In genomic region chr17:347309-347708, GRCh38 we compare ENCODE assay signal across 18 cellular contexts. TPM values are rescaled to one million over a fixed set of nuclear protein-coding genes. Genes with fewer than 3 reads are reported as not detected.
DNase-seq lines count a peak whose midpoint lies in the region; ATAC-seq, FAIRE-seq and TF ChIP-seq lines count a peak whose summit lies in the region.
"Had no signal": no experiment of that assay in that cellular context is flagged by ENCODE, and none has a peak within 500 bp of the region (broad histone marks: within the 10 kb centered on the region; RNA-seq: fewer than 3 reads in every experiment).

No MANE protein-coding gene starts in this region.

- no peak overlapping the region for H3K4me3 Mint-ChIP-seq in T-helper 17 cell
- H3K4me3 Mint-ChIP-seq: CD8-positive, alpha-beta memory T cell had no signal

- peaks cover 8% of the 10 kb centered on the region for H3K36me3 Mint-ChIP-seq in T-helper 17 cell (ENCODE audit: low read depth)

- no peak overlapping the region for H2AFZ ChIP-seq in HepG2 (ENCODE audit: low read length)

- DNase-seq in right lobe of liver (peak in 2 of 3 donors; percentile 17 to 33), HepG2 (ENCODE audit: low spot score) (no peak), islet precursor cell (peak; percentile 49), gastrocnemius medialis (no peak), HuH-7 (ENCODE audit: low spot score) (no peak), ACHN (no peak), T-helper 17 cell (no peak)
- DNase-seq: BE2C; CD8-positive, alpha-beta memory T cell; DMS 273 treated with DMSO at 0.1 percent for 48 hours; H7; NCI-H1092 treated with DMSO at 0.1 percent for 48 hours; NCI-H1694 treated with DMSO at 0.1 percent for 48 hours; NCI-H446; NCI-H82; Peyer's patch; SHP77 had no signal

- H3K4me3 ChIP-seq in right lobe of liver (no peak overlapping the region), HepG2 (replicated peaks in 1 of 3; ENCODE audit: insufficient read depth in 1 of 3, low read depth in 2 of 3, low read length in 3 of 3) (no peak overlapping the region), gastrocnemius medialis (no peak overlapping the region)
- H3K4me3 ChIP-seq: Peyer's patch had no signal

- POLR2A ChIA-PET in HepG2 (lab: Yijun Ruan, JAX): no interaction called here

- H3K4me1 ChIP-seq in right lobe of liver: peaks cover 0 to 48% (median 26%) of the 10 kb centered on the region in 4 donors
- peaks cover 57% of the 10 kb centered on the region for H3K4me1 ChIP-seq in HepG2 (ENCODE audit: insufficient read depth, low read length)
- H3K4me1 ChIP-seq in gastrocnemius medialis: peaks cover 27 to 29% of the 10 kb centered on the region in 2 donors
- H3K4me1 ChIP-seq: BE2C had no signal

- H3K27me3 ChIP-seq in right lobe of liver (no peaks in the 10 kb centered on the region), HepG2 (ENCODE audit: control insufficient read depth in 1 of 2, insufficient read depth in 2 of 2, low read length in 2 of 2) (no peaks in the 10 kb centered on the region), gastrocnemius medialis (no peaks in the 10 kb centered on the region)
- H3K27me3 ChIP-seq: BE2C, Peyer's patch had no signal

- no peak for FAIRE-seq in HepG2 (lab: Jason Lieb, UNC)

- CTCF ChIA-PET in HepG2 (lab: Yijun Ruan, JAX; ENCODE audit: low intra/inter-chr PET ratio, low total read pairs): interaction anchor here (1.4 kb wide), 1 partner anchor 203 kb away, joined by 3 read pairs; no protein-coding TSS in a partner anchor

- TF ChIP-seq EP300 in HepG2 (IDR thresholded peaks at IDR 0.05; ENCODE audit: low read depth in 2 of 2, low read length in 2 of 2): no peak
- TF ChIP-seq EP300 in HepG2 (CRISPR knock-in tag; IDR thresholded peaks at IDR 0.05; ENCODE audit: borderline replicate concordance): no peak

- peaks cover 14% of the 10 kb centered on the region for H3K4me1 Mint-ChIP-seq in T-helper 17 cell

- H3K27ac Mint-ChIP-seq in T-helper 17 cell: no peak overlapping the region
- H3K27ac Mint-ChIP-seq: CD8-positive, alpha-beta memory T cell had no signal

- no TSS peak for BruUV-seq in HepG2 (replicated peaks; lab: Mats Ljungman, UMichigan)

- TF ChIP-seq RAD21 in HepG2 (CRISPR knock-in tag; IDR thresholded peaks at IDR 0.05): no peak

- H3K9ac ChIP-seq in HepG2 (ENCODE audit: insufficient read depth, low read depth, low read length): no peak overlapping the region
- H3K9ac ChIP-seq: KMS-11 had no signal

- H3K4me2 ChIP-seq in HepG2 (ENCODE audit: low read depth, low read length): no peak overlapping the region
- H3K4me2 ChIP-seq: KMS-11 had no signal

- in situ Hi-C loops in HepG2 (cut with HindIII; ENCODE audit: extremely low pct_ligation_motif_present, low pct_unique_long_range_greater_than_20kb) (no loop called here), gastrocnemius medialis (cut with MboI; ENCODE audit: low sequenced_read_pairs in 4 of 4) (no loop called here), ACHN (cut with HindIII; ENCODE audit: low pct_ligation_motif_present, low pct_unique_long_range_greater_than_20kb, low sequenced_read_pairs) (no loop called here)

- H3K9me3 ChIP-seq in right lobe of liver (no peaks in the 10 kb centered on the region), HepG2 (ENCODE audit: low read length) (no peaks in the 10 kb centered on the region), gastrocnemius medialis (no peaks in the 10 kb centered on the region), T-helper 17 cell (ENCODE audit: control insufficient read depth, low read length, poor library complexity, severe bottlenecking) (no peaks in the 10 kb centered on the region)
- H3K9me3 ChIP-seq: BE2C, Peyer's patch had no signal

- intact Hi-C loops in right lobe of liver (cut with DNase I): no loop called here
- intact Hi-C loops in HepG2 (cut with micrococcal nuclease; ENCODE audit: unreplicated experiment): no loop called here
- intact Hi-C loops in gastrocnemius medialis (cut with DNase I; ENCODE audit: low total_unique reads): no loop called here

- no peak for TF ChIP-seq POLR2A in right lobe of liver (IDR thresholded peaks at IDR 0.05)
- no peak for TF ChIP-seq POLR2A in HepG2 (IDR thresholded peaks at IDR 0.05; ENCODE audit: insufficient read depth in 1 of 2, low read depth in 2 of 2, low read length in 2 of 2)
- no peak for TF ChIP-seq POLR2A in gastrocnemius medialis (IDR thresholded peaks at IDR 0.05)

- no peaks in the 10 kb centered on the region; the same call in 1 of the 2 replicates for H4K20me1 ChIP-seq in HepG2 (ENCODE audit: insufficient read depth, low read length)

- WGBS in right lobe of liver (ENCODE audit: insufficient coverage, low coverage, low lambda C conversion rate, missing lambda C conversion rate): no CpG with 5 or more reads among the region's 3 CpGs
- 94% methylated on average over 3 of the region's 3 CpGs for WGBS in HepG2 (ENCODE audit: low lambda C conversion rate)

- ATAC-seq in right lobe of liver: no peak
- no peak for ATAC-seq in HepG2
- ATAC-seq in gastrocnemius medialis: no peak
- no peak for ATAC-seq in T-helper 17 cell

- H3K27me3 Mint-ChIP-seq in T-helper 17 cell: peaks cover 7% of the 10 kb centered on the region

- peaks cover 59% of the 10 kb centered on the region for H3K79me2 ChIP-seq in HepG2 (ENCODE audit: insufficient read depth, low read length)

- no peak for TF ChIP-seq CTCF in right lobe of liver (IDR thresholded peaks at IDR 0.05)
- no peak for TF ChIP-seq CTCF in HepG2 (CRISPR knock-in tag; IDR thresholded peaks at IDR 0.05)
- no peak for TF ChIP-seq CTCF in gastrocnemius medialis (IDR thresholded peaks at IDR 0.05 in 4 of 5, conservative IDR thresholded peaks at IDR 0.05 in 1 of 5)

- H3K27ac ChIP-seq in right lobe of liver (peak overlapping the region in 2 of 3 donors; percentile 93 to 96), HepG2 (ENCODE audit: extremely low read length, insufficient read depth, low read length) (no peak overlapping the region), gastrocnemius medialis (peak overlapping the region; percentile 55 to 83 (median 80))
- H3K27ac ChIP-seq: KMS-11 had no signal

- H3K36me3 ChIP-seq in right lobe of liver (no peaks in the 10 kb centered on the region), HepG2 (replicated peaks in 1 of 2; ENCODE audit: control insufficient read depth in 1 of 2, insufficient read depth in 2 of 2, low read length in 2 of 2) (no peaks in the 10 kb centered on the region; a peak in 1 of 5 replicates), gastrocnemius medialis (no peaks in the 10 kb centered on the region)
- H3K36me3 ChIP-seq: BE2C, Peyer's patch had no signal

TF ChIP-seq in HepG2, 621 proteins besides CTCF, POLR2A, EP300 and RAD21 (continues in another document):
- TF ChIP-seq NCOA1 (CRISPR knock-in tag; IDR thresholded peaks at IDR 0.05): no peak
- no peak for TF ChIP-seq CAMTA2 (CRISPR knock-in tag; IDR thresholded peaks at IDR 0.05; ENCODE audit: borderline replicate concordance)
- TF ChIP-seq NRL (CRISPR knock-in tag; IDR thresholded peaks at IDR 0.05; ENCODE audit: borderline replicate concordance): no peak
- no peak for TF ChIP-seq RFXAP (CRISPR knock-in tag; IDR thresholded peaks at IDR 0.05; ENCODE audit: borderline replicate concordance)
- TF ChIP-seq ZNF296 (CRISPR knock-in tag; conservative IDR thresholded peaks at IDR 0.05): no peak
- no peak for TF ChIP-seq NFIB (CRISPR knock-in tag; IDR thresholded peaks at IDR 0.05; ENCODE audit: borderline replicate concordance)
- TF ChIP-seq TCF7L2 (IDR thresholded peaks at IDR 0.05; ENCODE audit: low read depth, low read length): no peak
- no peak for TF ChIP-seq NCOR1 (IDR thresholded peaks at IDR 0.05; ENCODE audit: borderline replicate concordance, low read length)
- no peak for TF ChIP-seq JUND (CRISPR knock-in tag; IDR thresholded peaks at IDR 0.05)
- TF ChIP-seq SATB2 (CRISPR knock-in tag; IDR thresholded peaks at IDR 0.05): no peak
- TF ChIP-seq ZNF644 (CRISPR knock-in tag; IDR thresholded peaks at IDR 0.05; ENCODE audit: low read depth): no peak
- no peak for TF ChIP-seq MNT (IDR thresholded peaks at IDR 0.05)

RNA-seq across cellular contexts. Expression of gene RPH3AL, which starts 5.3 kb away (rescaled TPM):
- total RNA-seq in right lobe of liver (10 to 100 TPM; 17.6 to 74.0 (median 25.7) TPM), HepG2 (2016; rRNA removed; fragmentation: Illumina TruSeq; extraction: Trizol) (6.7 and 7.8 TPM in 2 replicates), gastrocnemius medialis (10 to 100 TPM in 2 of 4 donors, 1 to 10 TPM in 2; 6.3 to 14.4 (median 10.8) TPM), T-helper 17 cell (1 to 10 TPM; 1.3 to 3.5 TPM)
- total RNA-seq in HepG2 (2016; cell fraction: cytosol; rRNA removed; fragmentation: Illumina TruSeq; extraction: Trizol; ENCODE audit: low read depth): 10.8 and 13.9 TPM in 2 replicates
- 8.0 and 8.6 TPM in 2 replicates for total RNA-seq in HepG2 (2016; cell fraction: insoluble cytoplasmic fraction; rRNA removed; fragmentation: Illumina TruSeq; extraction: Trizol)
- 12.1 and 13.4 TPM in 2 replicates for total RNA-seq in HepG2 (2016; cell fraction: membrane; rRNA removed; fragmentation: Illumina TruSeq; extraction: Trizol)
- 6.4 and 8.4 TPM in 2 replicates for total RNA-seq in HepG2 (2016; cell fraction: nucleus; rRNA removed; fragmentation: Illumina TruSeq; extraction: Trizol)
- 16.4 and 20.7 TPM in 2 replicates for polyA plus RNA-seq in HepG2 (2011; rRNA removed)
- 14.3 and 17.0 TPM in 2 replicates for polyA plus RNA-seq in HepG2 (2011; cell fraction: cytosol; rRNA removed)
- 21.3 and 26.7 TPM in 2 replicates for polyA plus RNA-seq in HepG2 (2011; cell fraction: nucleus; rRNA removed)
- 11.7 and 14.0 TPM in 2 replicates for polyA plus RNA-seq in HepG2 (2012)
- 4.1 and 4.3 TPM in 2 replicates for polyA plus RNA-seq in HepG2 (2016; cell fraction: cytosol; fragmentation: Illumina TruSeq; extraction: Trizol; ENCODE audit: low read depth)
- polyA plus RNA-seq in HepG2 (2016; cell fraction: insoluble cytoplasmic fraction; fragmentation: Illumina TruSeq; extraction: Trizol; ENCODE audit: low read depth): 6.7 and 7.3 TPM in 2 replicates
- 9.3 and 12.3 TPM in 2 replicates for polyA plus RNA-seq in HepG2 (2016; cell fraction: membrane; fragmentation: Illumina TruSeq; extraction: Trizol; ENCODE audit: low read depth)
- 8.0 and 9.6 TPM in 2 replicates for polyA plus RNA-seq in HepG2 (2016; cell fraction: nucleus; fragmentation: Illumina TruSeq; extraction: Trizol; ENCODE audit: insufficient read depth, low read depth)
- 4.7 and 30.0 TPM in 2 replicates for polyA minus RNA-seq in HepG2 (2011; rRNA and poly(A)+ RNA removed; ENCODE audit: low replicate concordance)
- polyA minus RNA-seq in HepG2 (2011; cell fraction: cytosol; rRNA and poly(A)+ RNA removed): 12.5 TPM in 2 replicates
- 29.4 and 31.1 TPM in 2 replicates for polyA minus RNA-seq in HepG2 (2011; cell fraction: nucleus; rRNA and poly(A)+ RNA removed)

Comparison
In these comparisons a context has a peak if more than half of its experiments do, and no peak if none do; other contexts are left out.
1. DNase-seq: peak in right lobe of liver (2 of 3) and islet precursor cell (single experiment); none in HepG2 (single experiment), gastrocnemius medialis (0 of 2), HuH-7 (single experiment), ACHN (single experiment) and T-helper 17 cell (0 of 3).